ENCODE assay signal across 8 cellular contexts in the genomic region with DNA sequence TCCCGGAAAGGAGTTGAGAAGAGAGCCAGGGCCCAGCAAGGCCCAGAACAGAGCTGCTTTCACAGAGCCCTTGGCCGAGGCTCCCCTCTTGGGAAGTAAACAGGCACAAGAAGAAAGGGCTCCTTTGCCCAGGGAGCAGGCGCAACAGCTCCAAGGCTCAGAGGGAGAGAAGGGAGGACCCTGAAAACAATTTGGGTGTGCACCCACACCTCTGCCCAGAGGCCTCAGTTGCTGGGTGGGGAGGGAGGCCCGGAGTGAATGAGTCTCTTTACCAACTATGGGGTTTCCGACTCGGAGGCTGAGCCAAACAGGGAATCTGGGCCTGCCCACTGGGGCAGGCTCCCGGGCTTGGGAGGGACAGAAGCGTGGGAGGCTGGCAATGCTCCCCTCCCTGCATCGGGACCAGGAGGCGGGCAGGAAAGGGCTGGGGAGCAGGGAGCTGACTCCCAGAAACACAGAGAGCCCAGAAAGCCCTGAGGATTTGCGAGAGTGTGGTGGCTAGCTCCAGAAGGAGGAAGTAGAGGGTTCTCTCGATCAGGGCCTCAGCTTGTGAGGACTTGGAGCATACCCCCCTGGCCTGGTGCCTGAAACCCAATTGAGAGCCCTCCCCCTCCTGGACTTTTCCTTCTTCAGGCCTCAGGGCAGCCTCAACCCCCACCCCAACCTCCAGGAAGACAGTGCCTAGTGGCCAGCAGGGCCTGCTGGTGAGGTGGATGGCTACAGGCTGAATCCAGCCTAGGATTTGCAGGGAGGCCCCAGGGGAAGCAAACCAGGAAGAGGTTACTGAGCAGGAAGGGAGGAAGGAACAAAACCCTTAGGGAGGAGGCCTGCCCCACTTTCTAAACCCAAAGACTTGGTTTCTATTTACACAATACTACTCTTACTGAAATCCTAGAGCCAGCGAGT. TPM values are rescaled to one million over a fixed set of nuclear protein-coding genes. Genes with fewer than 3 reads are reported as not detected.
DNase-seq lines count a peak whose midpoint lies in the region; ATAC-seq and TF ChIP-seq lines count a peak whose summit lies in the region.

No MANE protein-coding gene starts in this region.

- no peak for TF ChIP-seq CTCF in type B pancreatic cell (conservative IDR thresholded peaks at IDR 0.05)

- H3K27me3 ChIP-seq in mucosa of rectum (ENCODE audit: control insufficient read depth in 2 of 2, insufficient read depth in 2 of 2, low read length in 2 of 2) = no peaks in the 10 kb centered on the region

- H3K36me3 Mint-ChIP-seq in activated naive CD4-positive, alpha-beta T cell treated with anti-CD3 and anti-CD28 coated beads for 36 hours (ENCODE audit: low read depth) = no peaks in the 10 kb centered on the region
- no peaks in the 10 kb centered on the region for H3K36me3 Mint-ChIP-seq in type B pancreatic cell

- CTCF ChIA-PET in activated naive CD4-positive, alpha-beta T cell treated with anti-CD3 and anti-CD28 coated beads for 36 hours (lab: Charles Lee) = interaction anchor here (0.6 to 4.0 kb wide), 8 partner anchors 11 to 158 kb away, joined by 3 to 25 read pairs (median 4); partner anchors contain the start of gene VSIR

- H3K27ac ChIP-seq in mucosa of rectum (ENCODE audit: low read depth in 2 of 2, low read length in 2 of 2) = peak overlapping the region; percentile 74 to 84

- peaks cover 64% of the 10 kb centered on the region for H3K4me1 Mint-ChIP-seq in activated naive CD4-positive, alpha-beta T cell treated with anti-CD3 and anti-CD28 coated beads for 36 hours (ENCODE audit: low read depth)
- peaks cover 19% of the 10 kb centered on the region for H3K4me1 Mint-ChIP-seq in type B pancreatic cell (ENCODE audit: unreplicated experiment)

- peak; percentile 54 for DNase-seq in activated naive CD4-positive, alpha-beta T cell treated with anti-CD3 and anti-CD28 coated beads for 36 hours
- no peak for DNase-seq in activated naive CD4-positive, alpha-beta T cell (lab: John Stamatoyannopoulos, UW)
- peak; percentile 23 to 24 for DNase-seq in activated CD4-positive, alpha-beta T cell treated with anti-CD3 and anti-CD28 coated beads, Interleukin-2, amount 50 U/mL, for 4 hours
- DNase-seq in type B pancreatic cell (ENCODE audit: extremely low spot score, unreplicated experiment) (no peak), SHP77 treated with DMSO at 0.1 percent for 48 hours (lab: John Stamatoyannopoulos, UW) (no peak)

- H3K4me3 ChIP-seq in mucosa of rectum (ENCODE audit: low read length in 2 of 2) = no peak overlapping the region

- H3K27ac Mint-ChIP-seq in activated naive CD4-positive, alpha-beta T cell treated with anti-CD3 and anti-CD28 coated beads for 36 hours = peak overlapping the region; percentile 94
- H3K27ac Mint-ChIP-seq in type B pancreatic cell = peak overlapping the region; percentile 43

- H3K9ac ChIP-seq in mucosa of rectum (ENCODE audit: low read depth in 1 of 2, low read length in 2 of 2) = peak overlapping the region; percentile 25 to 58

- H3K4me1 ChIP-seq in mucosa of rectum (ENCODE audit: control insufficient read depth in 2 of 2, insufficient read depth in 2 of 2, low read length in 2 of 2) = peaks cover 26 to 29% of the 10 kb centered on the region in 2 donors

- intact Hi-C loops in activated naive CD4-positive, alpha-beta T cell treated with anti-CD3 and anti-CD28 coated beads for 36 hours (cut with micrococcal nuclease) = loop anchor here (1.0 to 2.0 kb wide), 3 partner anchors 13 to 56 kb away; no protein-coding TSS in a partner anchor

- ATAC-seq in esophagus mucosa (peak; percentile 86), GM21737 (IDR thresholded peaks at IDR 0.05; ENCODE audit: unreplicated experiment) (no peak)

- H3K9me3 ChIP-seq in mucosa of rectum (ENCODE audit: control insufficient read depth in 2 of 2, low read length in 2 of 2) = no peaks in the 10 kb centered on the region

- no peaks in the 10 kb centered on the region for H3K9me3 Mint-ChIP-seq in activated naive CD4-positive, alpha-beta T cell treated with anti-CD3 and anti-CD28 coated beads for 36 hours
- no peaks in the 10 kb centered on the region for H3K9me3 Mint-ChIP-seq in type B pancreatic cell

- no peaks in the 10 kb centered on the region for H3K36me3 ChIP-seq in mucosa of rectum (ENCODE audit: control insufficient read depth in 2 of 2, insufficient read depth in 2 of 2, low read length in 2 of 2)

- peak overlapping the region; percentile 67 for H3K4me3 Mint-ChIP-seq in activated naive CD4-positive, alpha-beta T cell treated with anti-CD3 and anti-CD28 coated beads for 36 hours
- no peak overlapping the region for H3K4me3 Mint-ChIP-seq in type B pancreatic cell

- H3K27me3 Mint-ChIP-seq in activated naive CD4-positive, alpha-beta T cell treated with anti-CD3 and anti-CD28 coated beads for 36 hours (ENCODE audit: low read depth) = no peaks in the 10 kb centered on the region
- no peaks in the 10 kb centered on the region for H3K27me3 Mint-ChIP-seq in type B pancreatic cell

RNA-seq across cellular contexts. Expression of gene C10orf105, which starts 6.2 kb away (rescaled TPM):
- under 1 TPM; 0.32 to 0.36 TPM for total RNA-seq in activated naive CD4-positive, alpha-beta T cell treated with anti-CD3 and anti-CD28 coated beads for 36 hours
- total RNA-seq in esophagus mucosa = not detected
- 0.31 TPM in 1 of 2 replicates, not detected in the other for total RNA-seq in type B pancreatic cell (ENCODE audit: low replicate concordance)

RNA-seq across cellular contexts. Expression of gene VSIR, which starts 59.9 kb away (rescaled TPM):
- 10 to 100 TPM; 52.0 to 55.5 TPM for total RNA-seq in activated naive CD4-positive, alpha-beta T cell treated with anti-CD3 and anti-CD28 coated beads for 36 hours
- 45.8 TPM for total RNA-seq in esophagus mucosa
- total RNA-seq in type B pancreatic cell (ENCODE audit: low replicate concordance) = 47.0 and 82.1 TPM in 2 replicates

Comparison
In these comparisons a context has a peak if more than half of its experiments do, and no peak if none do; other contexts are left out.
1. DNase-seq: peak in activated naive CD4-positive, alpha-beta T cell treated with anti-CD3 and anti-CD28 coated beads for 36 hours (single experiment) and activated CD4-positive, alpha-beta T cell treated with anti-CD3 and anti-CD28 coated beads, Interleukin-2, amount 50 U/mL, for 4 hours (2 of 2); none in activated naive CD4-positive, alpha-beta T cell (0 of 4), type B pancreatic cell (single experiment) and SHP77 treated with DMSO at 0.1 percent for 48 hours (single experiment).